Comparison of ENCODE assay signal across 28 cellular contexts in the genomic region with DNA sequence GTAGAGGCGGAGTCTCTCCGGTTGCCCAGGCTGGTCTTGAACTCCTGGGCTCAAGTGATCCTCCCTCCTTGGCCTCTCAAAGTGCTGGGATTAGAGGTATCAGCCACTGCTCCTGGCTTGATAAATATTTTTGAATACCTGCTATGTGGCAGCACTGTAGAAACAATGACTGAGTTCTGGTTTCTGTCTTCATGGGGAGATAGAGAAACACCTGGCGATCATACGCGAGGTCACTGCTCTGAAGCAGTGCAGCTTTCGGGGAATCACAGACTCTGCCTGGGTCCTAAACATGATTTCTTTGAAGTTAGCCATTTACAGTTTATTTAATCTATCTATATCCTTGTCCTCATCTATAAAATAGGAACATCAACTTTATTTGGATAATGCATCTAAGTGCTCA.
"Had no signal": no experiment of that assay in that cellular context is flagged by ENCODE, and none has a peak within 500 bp of the region (broad histone marks: within the 10 kb centered on the region; RNA-seq: fewer than 3 reads in every experiment).

No MANE protein-coding gene starts in this region.

- H3K9ac ChIP-seq: neural progenitor cell, parathyroid adenoma had no signal

- H3K36me3 ChIP-seq: neural progenitor cell, ovary, right lobe of liver, sigmoid colon, stomach, thoracic aorta, thyroid gland, tibial nerve, upper lobe of left lung, vagina had no signal

- H3K79me2 ChIP-seq: parathyroid adenoma had no signal

- H3K27me3 Mint-ChIP-seq: progenitor cell of endocrine pancreas; stimulated activated naive B cell treated with anti-CD40 and anti-IgM and Interleukin-4, amounts not matched to agents 10 μg/mL and 1 μg/mL and 100 μg/mL, for 72 hours had no signal

- H3K4me1 Mint-ChIP-seq: natural killer cell; nephron; stimulated activated effector memory CD8-positive, alpha-beta T cell treated with anti-CD3 and anti-CD28 coated beads, Interleukin-12 subunit alpha, Interleukin-12 subunit beta, amount 100 ng/mL, for 72 hours; stimulated activated naive B cell treated with anti-CD40 and anti-IgM and Interleukin-4, amounts not matched to agents 10 μg/mL and 1 μg/mL and 100 μg/mL, for 72 hours had no signal

- H3K27me3 ChIP-seq: neural progenitor cell, ovary, right lobe of liver, sigmoid colon, stomach, thyroid gland, tibial nerve, upper lobe of left lung, vagina had no signal

- H3K27ac Mint-ChIP-seq: natural killer cell; nephron; neural progenitor cell; progenitor cell of endocrine pancreas; stimulated activated effector memory CD8-positive, alpha-beta T cell treated with anti-CD3 and anti-CD28 coated beads, Interleukin-12 subunit alpha, Interleukin-12 subunit beta, amount 100 ng/mL, for 72 hours; stimulated activated naive B cell treated with anti-CD40 and anti-IgM and Interleukin-4, amounts not matched to agents 10 μg/mL and 1 μg/mL and 100 μg/mL, for 72 hours; stimulated activated naive CD8-positive, alpha-beta T cell treated with anti-CD3 and anti-CD28 coated beads, Interleukin-15, Interleukin-2, amounts not matched to agents 100 ng/mL and 50 ng/mL, for 24 hours had no signal

- H3K27ac ChIP-seq: neural progenitor cell, ovary, parathyroid adenoma, psoas muscle, right lobe of liver, sigmoid colon, stomach, thoracic aorta, thyroid gland, tibial nerve, upper lobe of left lung, vagina had no signal

- ATAC-seq: natural killer cell; psoas muscle; right cardiac atrium; right lobe of liver; stimulated activated effector memory CD8-positive, alpha-beta T cell treated with anti-CD3 and anti-CD28 coated beads, Interleukin-12 subunit alpha, Interleukin-12 subunit beta, amount 100 ng/mL, for 72 hours; stimulated activated naive B cell treated with anti-CD40 and anti-IgM and Interleukin-4, amounts not matched to agents 10 μg/mL and 1 μg/mL and 100 μg/mL, for 72 hours had no signal

- H3K4me3 ChIP-seq: neural progenitor cell, ovary, psoas muscle, right lobe of liver, sigmoid colon, stomach, thoracic aorta, thyroid gland, tibial nerve, upper lobe of left lung, vagina had no signal

- H2AFZ ChIP-seq: neural progenitor cell, parathyroid adenoma had no signal

- DNase-seq: natural killer cell; occipital lobe; ovary; posterior cingulate gyrus; psoas muscle; right cardiac atrium; right lobe of liver; sigmoid colon; small intestine; stimulated activated CD4-positive, alpha-beta T cell treated with anti-CD3 and anti-CD28 coated beads, Interleukin-15, amount 100 ng/mL, for 24 hours; stimulated activated CD4-positive, alpha-beta T cell treated with anti-CD3 and anti-CD28 coated beads, Interleukin-2, amount 100 ng/mL, for 24 hours; stimulated activated CD4-positive, alpha-beta T cell treated with anti-CD3 and anti-CD28 coated beads, Interleukin-2, amount 100 ng/mL, for 48 hours; stimulated activated CD4-positive, alpha-beta T cell treated with anti-CD3 and anti-CD28 coated beads, Interleukin-4, amount 100 ng/mL, for 24 hours; stimulated activated naive B cell treated with anti-CD40 and anti-IgM and Interleukin-4, amounts not matched to agents 10 μg/mL and 1 μg/mL and 100 μg/mL, for 72 hours; stimulated activated naive CD4-positive, alpha-beta T cell treated with Interleukin-2 at 50 U/mL for 16 hours; stomach; thyroid gland; trophoblast cell; upper lobe of left lung had no signal

- H3K36me3 Mint-ChIP-seq: natural killer cell; stimulated activated effector memory CD8-positive, alpha-beta T cell treated with anti-CD3 and anti-CD28 coated beads, Interleukin-12 subunit alpha, Interleukin-12 subunit beta, amount 100 ng/mL, for 72 hours; stimulated activated naive B cell treated with anti-CD40 and anti-IgM and Interleukin-4, amounts not matched to agents 10 μg/mL and 1 μg/mL and 100 μg/mL, for 72 hours had no signal

- H3K9me3 ChIP-seq: ovary, psoas muscle, right lobe of liver, sigmoid colon, stomach, thoracic aorta, thyroid gland, tibial nerve, upper lobe of left lung, vagina had no signal

- H3K4me1 ChIP-seq: parathyroid adenoma, psoas muscle, right lobe of liver, sigmoid colon, stomach, tibial nerve, upper lobe of left lung, vagina had no signal

- H3K9me3 Mint-ChIP-seq: nephron had no signal

- H3K4me3 Mint-ChIP-seq: natural killer cell; nephron; neural progenitor cell; stimulated activated effector memory CD8-positive, alpha-beta T cell treated with anti-CD3 and anti-CD28 coated beads, Interleukin-12 subunit alpha, Interleukin-12 subunit beta, amount 100 ng/mL, for 72 hours; stimulated activated naive B cell treated with anti-CD40 and anti-IgM and Interleukin-4, amounts not matched to agents 10 μg/mL and 1 μg/mL and 100 μg/mL, for 72 hours; stimulated activated naive CD8-positive, alpha-beta T cell treated with anti-CD3 and anti-CD28 coated beads, Interleukin-15, Interleukin-2, amounts not matched to agents 100 ng/mL and 50 ng/mL, for 24 hours had no signal

- H3K4me2 ChIP-seq: neural progenitor cell had no signal
